19 cellular contexts compared by ENCODE assay signal in the genomic region with DNA sequence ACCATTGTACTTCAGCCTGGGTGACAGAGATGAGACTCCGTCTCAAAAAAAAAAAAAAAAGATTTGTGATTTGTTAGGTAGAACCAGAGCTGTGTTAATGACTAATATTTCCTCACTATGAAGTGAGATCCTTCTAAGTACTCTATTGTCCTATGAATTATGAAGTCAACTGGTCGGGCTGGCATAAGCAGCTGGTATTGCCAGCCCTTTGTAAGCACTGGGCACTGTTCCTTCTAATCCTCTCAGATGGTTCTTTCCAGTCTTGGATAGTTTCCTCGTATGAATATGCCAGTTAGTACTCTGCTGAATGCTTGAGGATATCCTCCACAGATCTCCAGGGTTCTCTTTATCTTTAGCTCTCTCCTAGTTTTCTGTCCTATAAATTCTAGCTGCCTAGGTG.
"Had no signal": no experiment of that assay in that cellular context is flagged by ENCODE, and none has a peak within 500 bp of the region (broad histone marks: within the 10 kb centered on the region; RNA-seq: fewer than 3 reads in every experiment).

No MANE protein-coding gene starts in this region.

- H3K4me2 ChIP-seq: hepatocyte had no signal

- H3K27ac ChIP-seq: gastrocnemius medialis, hepatocyte, pancreas, right lobe of liver, uterus, VCaP had no signal

- H3K27me3 ChIP-seq: gastrocnemius medialis, hepatocyte, pancreas, right lobe of liver, uterus had no signal

- H3K36me3 ChIP-seq: gastrocnemius medialis, pancreas, right lobe of liver, uterus had no signal

- H2AFZ ChIP-seq: hepatocyte had no signal

- FAIRE-seq: pancreas, TTC549 had no signal

- DNase-seq: activated CD4-positive, alpha-beta T cell treated with anti-CD3 and anti-CD28 coated beads for 4 hours; activated CD4-positive, alpha-beta T cell treated with anti-CD3 and anti-CD28 coated beads, Interleukin-2, amount 50 U/mL, for 4 hours; activated effector memory CD4-positive, alpha-beta T cell treated with anti-CD3 and anti-CD28 coated beads, Interleukin-2, amount 50 U/mL, for 16 hours; activated naive CD4-positive, alpha-beta T cell treated with anti-CD3 and anti-CD28 coated beads for 36 hours; central memory CD4-positive, alpha-beta T cell; endodermal cell; gastrocnemius medialis; islet precursor cell; left ventricle myocardium superior; midbrain; naive thymus-derived CD8-positive, alpha-beta T cell; pancreas; right lobe of liver; stimulated activated CD4-positive, alpha-beta T cell treated with anti-CD3 and anti-CD28 coated beads, Interleukin-4, amount 100 ng/mL, for 1 hour; stimulated activated naive CD8-positive, alpha-beta T cell treated with anti-CD3 and anti-CD28 coated beads, Interleukin-15, Interleukin-2, amounts not matched to agents 100 U/mL and 50 U/mL, for 24 hours; uterus had no signal

- H3K4me1 ChIP-seq: gastrocnemius medialis, pancreas, right lobe of liver, uterus had no signal

- H3K4me3 ChIP-seq: gastrocnemius medialis, hepatocyte, pancreas, right lobe of liver, uterus had no signal

- H3K79me2 ChIP-seq: hepatocyte had no signal

- ATAC-seq: left ventricle myocardium superior; naive thymus-derived CD8-positive, alpha-beta T cell; pancreas; stimulated activated naive CD8-positive, alpha-beta T cell treated with anti-CD3 and anti-CD28 coated beads, Interleukin-15, Interleukin-2, amounts not matched to agents 100 U/mL and 50 U/mL, for 24 hours had no signal

- H3K9me3 ChIP-seq: gastrocnemius medialis, pancreas, right lobe of liver, uterus had no signal
